Comparison of ENCODE assay signal across 19 cellular contexts in the genomic region with DNA sequence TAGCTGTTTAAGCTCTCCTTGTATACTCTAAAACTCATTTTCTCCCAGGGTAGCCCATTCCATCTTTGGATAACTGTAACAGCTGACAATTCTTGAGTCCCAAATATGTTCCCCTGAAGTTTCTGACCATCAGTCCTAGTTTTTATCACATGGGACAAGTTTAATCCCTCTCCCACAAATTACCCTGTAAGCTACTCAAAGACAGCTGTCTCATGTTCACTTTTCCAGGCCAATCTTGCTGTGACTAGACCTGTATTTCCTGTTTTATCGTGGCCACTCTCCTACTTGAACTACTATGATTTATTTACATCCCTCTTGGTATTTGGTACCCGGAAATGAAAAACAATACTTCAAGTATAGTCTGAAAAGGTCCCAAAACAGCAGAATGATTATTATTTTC.
DNase-seq lines count a peak whose midpoint lies in the region; ATAC-seq and TF ChIP-seq lines count a peak whose summit lies in the region.
"Had no signal": no experiment of that assay in that cellular context is flagged by ENCODE, and none has a peak within 500 bp of the region (broad histone marks: within the 10 kb centered on the region; RNA-seq: fewer than 3 reads in every experiment).

No MANE protein-coding gene starts in this region.

- no peak overlapping the region for H3K4me3 Mint-ChIP-seq in progenitor cell of endocrine pancreas (ENCODE audit: low read depth)
- H3K4me3 Mint-ChIP-seq: activated CD8-positive, alpha-beta T cell treated with anti-CD3 and anti-CD28 coated beads for 36 hours; IgD-negative memory B cell had no signal

- intact Hi-C loops in esophagus squamous epithelium (cut with DNase I), result no loop called here

- no peak overlapping the region for H3K4me2 ChIP-seq in skeletal muscle satellite cell (ENCODE audit: low read length)
- H3K4me2 ChIP-seq: BLaER1 had no signal

- 3 to 26% methylated on average over 2 of the region's 2 CpGs for WGBS in esophagus squamous epithelium, 2 donors

- DNase-seq in NCI-H510A treated with DMSO at 0.1 percent for 48 hours (lab: John Stamatoyannopoulos, UW), result peak; percentile 85
- DNase-seq in NCI-H510A (lab: John Stamatoyannopoulos, UW), result no peak
- peak; percentile 40 to 87 for DNase-seq in SJCRH30
- no peak for DNase-seq in esophagus squamous epithelium (lab: John Stamatoyannopoulos, UW)
- DNase-seq in glomerular visceral epithelial cell (ENCODE audit: extremely low spot score), result no peak
- no peak for DNase-seq in progenitor cell of endocrine pancreas (ENCODE audit: low spot score, unreplicated experiment)
- DNase-seq: 8988T; activated CD8-positive, alpha-beta T cell treated with anti-CD3 and anti-CD28 coated beads for 36 hours; caudate nucleus; effector CD4-positive, alpha-beta T cell; left ventricle myocardium inferior; NCI-H2107; small intestine; SW 1271; thyroid gland had no signal

- ATAC-seq in GM21737 (IDR thresholded peaks at IDR 0.05; ENCODE audit: unreplicated experiment), result no peak
- ATAC-seq: activated CD8-positive, alpha-beta T cell treated with anti-CD3 and anti-CD28 coated beads for 36 hours had no signal

- H3K27me3 Mint-ChIP-seq in progenitor cell of endocrine pancreas, result no peaks in the 10 kb centered on the region
- H3K27me3 Mint-ChIP-seq: activated CD8-positive, alpha-beta T cell treated with anti-CD3 and anti-CD28 coated beads for 36 hours; IgD-negative memory B cell had no signal

- peaks cover 9% of the 10 kb centered on the region for H3K4me1 Mint-ChIP-seq in progenitor cell of endocrine pancreas (ENCODE audit: low read depth)

- H3K4me1 ChIP-seq in SJCRH30 (peaks cover 33% of the 10 kb centered on the region), esophagus squamous epithelium (peaks cover 2 to 24% (median 6%) of the 10 kb centered on the region in 3 donors), skeletal muscle satellite cell (ENCODE audit: control insufficient read depth, insufficient read depth, low read length) (peaks cover 20% of the 10 kb centered on the region)
- H3K4me1 ChIP-seq: BLaER1, thyroid gland had no signal

- TF ChIP-seq POLR2A in esophagus squamous epithelium (IDR thresholded peaks at IDR 0.05), result no peak

- H3K36me3 Mint-ChIP-seq in progenitor cell of endocrine pancreas (ENCODE audit: insufficient read depth), result peaks cover 8% of the 10 kb centered on the region

- TF ChIP-seq CTCF in esophagus squamous epithelium (IDR thresholded peaks at IDR 0.05) (no peak), progenitor cell of endocrine pancreas (IDR thresholded peaks at IDR 0.05; ENCODE audit: unreplicated experiment) (no peak)

- no peak overlapping the region for H3K27ac Mint-ChIP-seq in progenitor cell of endocrine pancreas
- H3K27ac Mint-ChIP-seq: activated CD8-positive, alpha-beta T cell treated with anti-CD3 and anti-CD28 coated beads for 36 hours had no signal

- peak overlapping the region; percentile 67 for H3K27ac ChIP-seq in SJCRH30
- H3K27ac ChIP-seq in esophagus squamous epithelium, result peak overlapping the region in 3 of 4 donors; percentile 48 to 66 (median 52)
- H3K27ac ChIP-seq: BLaER1, left ventricle myocardium inferior, thyroid gland had no signal

- H3K36me3 ChIP-seq in SJCRH30 (peaks cover 8% of the 10 kb centered on the region), esophagus squamous epithelium (peaks cover 0 to 34% (median 0%) of the 10 kb centered on the region in 3 donors), skeletal muscle satellite cell (ENCODE audit: insufficient read depth, low read length) (peaks cover 13% of the 10 kb centered on the region)
- H3K36me3 ChIP-seq: thyroid gland had no signal

- H3K9me3 ChIP-seq in SJCRH30 (replicated peaks) (no peaks in the 10 kb centered on the region), esophagus squamous epithelium (no peaks in the 10 kb centered on the region), skeletal muscle satellite cell (replicated peaks; ENCODE audit: low read length) (no peaks in the 10 kb centered on the region)
- H3K9me3 ChIP-seq: BLaER1, left ventricle myocardium inferior, thyroid gland had no signal

- H3K4me3 ChIP-seq in SJCRH30 (no peak overlapping the region), esophagus squamous epithelium (no peak overlapping the region), skeletal muscle satellite cell (ENCODE audit: low read length) (no peak overlapping the region)
- H3K4me3 ChIP-seq: BLaER1, left ventricle myocardium inferior, thyroid gland had no signal

- H3K27me3 ChIP-seq in SJCRH30 (no peaks in the 10 kb centered on the region), esophagus squamous epithelium (no peaks in the 10 kb centered on the region), skeletal muscle satellite cell (ENCODE audit: control insufficient read depth, insufficient read depth, low read length) (no peaks in the 10 kb centered on the region)
- H3K27me3 ChIP-seq: BLaER1, thyroid gland had no signal

- H3K9me3 Mint-ChIP-seq in progenitor cell of endocrine pancreas (ENCODE audit: low read depth), result no peaks in the 10 kb centered on the region
- H3K9me3 Mint-ChIP-seq: activated CD8-positive, alpha-beta T cell treated with anti-CD3 and anti-CD28 coated beads for 36 hours; IgD-negative memory B cell had no signal

- H3K9ac ChIP-seq in skeletal muscle satellite cell (ENCODE audit: low read depth, low read length), result peak overlapping the region; percentile 10
- H3K9ac ChIP-seq: BLaER1 had no signal

Comparison
In these comparisons a context has a peak if more than half of its experiments do, and no peak if none do; other contexts are left out.
1. DNase-seq: peak in NCI-H510A treated with DMSO at 0.1 percent for 48 hours (single experiment) and SJCRH30 (2 of 2); none in NCI-H510A (single experiment), esophagus squamous epithelium (single experiment), glomerular visceral epithelial cell (single experiment) and progenitor cell of endocrine pancreas (single experiment).